Comparison of ENCODE assay signal across 23 cellular contexts in genomic region chr1:217540321-217540720, GRCh38.
"Had no signal": no experiment of that assay in that cellular context is flagged by ENCODE, and none has a peak within 500 bp of the region (broad histone marks: within the 10 kb centered on the region; RNA-seq: fewer than 3 reads in every experiment).

No MANE protein-coding gene starts in this region.

- DNase-seq: activated B cell treated with CpG ODN at 0.5 μM for 24 hours; activated CD4-positive, alpha-beta T cell treated with anti-CD3 and anti-CD28 coated beads for 1 hour; activated CD4-positive, alpha-beta T cell treated with anti-CD3 and anti-CD28 coated beads, Interleukin-2, amount 10 ng/mL, durations not matched to agents 24 days and 14 days; activated CD4-positive, alpha-beta T cell treated with anti-CD3 and anti-CD28 coated beads, Interleukin-2, amount 50 U/mL, for 48 hours; activated CD8-positive, alpha-beta memory T cell treated with anti-CD3 and anti-CD28 coated beads, Interleukin-2, amount 10 ng/mL, durations not matched to agents 7 days and 5 days; activated effector memory CD4-positive, alpha-beta T cell treated with anti-CD3 and anti-CD28 coated beads, Interleukin-2, amount 50 U/mL, for 16 hours; activated naive CD4-positive, alpha-beta T cell treated with Interleukin-2 at 50 U/mL for 16 hours; activated naive CD8-positive, alpha-beta T cell treated with anti-CD3 and anti-CD28 coated beads, Interleukin-2, amount 50 U/mL, for 24 hours; activated T-cell treated with anti-CD3 and anti-CD28 coated beads, Interleukin-2, amount 50 U/mL, for 4 hours; amniotic stem cell; body of pancreas; central memory CD4-positive, alpha-beta T cell; MM.1S; NCI-H1105; NCI-H1436; NCI-H187; NCI-H2107; NCI-H510A treated with DMSO at 0.1 percent for 48 hours; NK-92 treated with Interleukin-12 subunit alpha and Interleukin-12 subunit beta, amount 100 ng/mL, for 24 hours; T-helper 1 cell had no signal

- H3K4me1 ChIP-seq: ascending aorta, body of pancreas had no signal

- ATAC-seq: activated CD8-positive, alpha-beta memory T cell treated with anti-CD3 and anti-CD28 coated beads, Interleukin-2, amount 10 ng/mL, durations not matched to agents 7 days and 5 days; activated naive CD4-positive, alpha-beta T cell treated with anti-CD3 and anti-CD28 coated beads, Interleukin-2, amount 50 U/mL, for 72 hours; activated naive CD8-positive, alpha-beta T cell treated with anti-CD3 and anti-CD28 coated beads, Interleukin-2, amount 50 U/mL, for 24 hours; activated T-cell treated with anti-CD3 and anti-CD28 coated beads, Interleukin-2, amount 50 U/mL, for 4 hours; body of pancreas had no signal

- H3K36me3 ChIP-seq: ascending aorta had no signal

- H3K27me3 ChIP-seq: ascending aorta, body of pancreas had no signal

- H3K9me3 ChIP-seq: ascending aorta, SK-N-SH had no signal

- H3K27ac ChIP-seq: ascending aorta, body of pancreas had no signal

- H3K4me3 ChIP-seq: ascending aorta, body of pancreas had no signal
